ENCODE assay signal across 8 cellular contexts in the genomic region with DNA sequence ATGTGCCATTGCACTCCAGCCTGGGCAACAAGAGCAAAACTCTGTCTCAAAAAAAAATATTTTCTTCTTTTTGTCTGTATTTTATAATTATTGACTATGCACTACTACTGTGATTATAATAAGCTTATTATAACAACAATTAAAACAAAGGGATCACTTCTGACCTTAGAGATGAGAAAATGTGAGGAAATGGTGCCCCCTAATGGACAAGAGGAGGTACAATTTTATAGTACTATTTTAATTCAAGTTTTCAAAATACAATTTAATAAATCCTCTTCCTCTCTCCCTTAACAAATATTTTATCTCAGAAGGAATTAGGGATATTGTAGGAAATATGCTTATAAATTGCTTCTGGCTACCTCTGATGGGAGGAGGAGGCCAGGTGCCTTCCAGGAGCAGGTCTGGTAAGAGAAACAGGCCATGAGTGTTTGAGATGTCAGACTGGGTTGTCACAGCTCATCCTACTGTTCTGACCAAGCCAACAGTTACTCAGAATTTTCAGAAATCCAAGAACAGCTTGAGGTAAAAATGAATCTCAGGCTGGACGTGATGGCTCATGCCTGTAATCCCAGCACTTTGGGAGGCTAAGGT. TPM values are rescaled to one million over a fixed set of nuclear protein-coding genes. Genes with fewer than 3 reads are reported as not detected.
DNase-seq lines count a peak whose midpoint lies in the region; ATAC-seq and TF ChIP-seq lines count a peak whose summit lies in the region.

No MANE protein-coding gene starts in this region.

- H3K36me3 Mint-ChIP-seq in endothelial cell (ENCODE audit: low read depth, unreplicated experiment) (peaks cover 14% of the 10 kb centered on the region), nephron (ENCODE audit: low read depth) (peaks cover 28% of the 10 kb centered on the region)

- H3K9me3 Mint-ChIP-seq in endothelial cell (ENCODE audit: unreplicated experiment) (no peaks in the 10 kb centered on the region), nephron (no peaks in the 10 kb centered on the region)

- no TSS peak for BruUV-seq in Panc1 (replicated peaks; lab: Mats Ljungman, UMichigan)

- no peaks in the 10 kb centered on the region for H3K9me3 ChIP-seq in Panc1 (ENCODE audit: control insufficient read depth, insufficient read depth, low read depth, low read length)

- H3K4me3 ChIP-seq in Panc1 (ENCODE audit: low read depth in 2 of 2, low read length in 2 of 2) = no peak overlapping the region

- H3K27ac ChIP-seq in Panc1 (ENCODE audit: low read length) = no peak overlapping the region

- ATAC-seq in Panc1 (peak; percentile 66; the same call in 1 of the 2 replicates), HG02885 (IDR thresholded peaks at IDR 0.05; ENCODE audit: poor library complexity, unreplicated experiment) (no peak), HG03432 (IDR thresholded peaks at IDR 0.05; ENCODE audit: unreplicated experiment) (no peak)

- H3K27ac Mint-ChIP-seq in endothelial cell (ENCODE audit: unreplicated experiment) (no peak overlapping the region), nephron (peak overlapping the region in 1 of 3 experiments; percentile 12)

- TF ChIP-seq CTCF in GM13976 (IDR thresholded peaks at IDR 0.05; ENCODE audit: borderline replicate concordance, control extremely low read depth, extremely low read depth, insufficient read depth, missing control alignments) (peak; percentile 32), Panc1 (IDR thresholded peaks at IDR 0.05) (peak; percentile 74), endothelial cell (IDR thresholded peaks at IDR 0.05; ENCODE audit: unreplicated experiment) (peak; percentile 95), nephron (IDR thresholded peaks at IDR 0.05; ENCODE audit: unreplicated experiment in 3 of 3) (peak; percentile 64 to 88 (median 76))

- in situ Hi-C loops in GM13976 (cut with MboI; ENCODE audit: low sequenced_read_pairs, unreplicated experiment) (no loop called here), Panc1 (cut with HindIII; ENCODE audit: low pct_unique_long_range_greater_than_20kb, low sequenced_read_pairs) (no loop called here)

- H3K4me1 ChIP-seq in Panc1 (ENCODE audit: control insufficient read depth, insufficient read depth, low read length) = no peaks in the 10 kb centered on the region

- peak; percentile 44 for DNase-seq in Ammon's horn (ENCODE audit: low spot score)
- DNase-seq in GM13976 (ENCODE audit: low spot score) = peak; percentile 78
- no peak for DNase-seq in Panc1 (ENCODE audit: low read depth, low spot score)
- no peak for DNase-seq in endothelial cell (ENCODE audit: low spot score)
- DNase-seq in COLO668 (lab: John Stamatoyannopoulos, UW; ENCODE audit: unreplicated experiment) = no peak

- peaks cover 2% of the 10 kb centered on the region; the same call in 1 of the 2 replicates for H3K36me3 ChIP-seq in Panc1 (ENCODE audit: control insufficient read depth, insufficient read depth, low read length)

- POLR2A ChIA-PET in Panc1 (lab: Charles Lee) = no interaction called here

- intact Hi-C loops in Panc1 (cut with micrococcal nuclease; ENCODE audit: unreplicated experiment) = no loop called here

- no peak overlapping the region for H3K4me3 Mint-ChIP-seq in endothelial cell (ENCODE audit: unreplicated experiment)
- H3K4me3 Mint-ChIP-seq in nephron = no peak overlapping the region

- H3K27me3 ChIP-seq in Panc1 (ENCODE audit: control insufficient read depth, insufficient read depth, low read length) = no peaks in the 10 kb centered on the region

- H3K4me1 Mint-ChIP-seq in endothelial cell (ENCODE audit: unreplicated experiment) = peaks cover 7% of the 10 kb centered on the region
- H3K4me1 Mint-ChIP-seq in nephron = peaks cover 23% of the 10 kb centered on the region

- CTCF ChIA-PET in Panc1 (lab: Charles Lee) = interaction anchor here (0.6 to 1.3 kb wide), 2 partner anchors 48 to 288 kb away, joined by 3 to 6 read pairs; no protein-coding TSS in a partner anchor

- H3K27me3 Mint-ChIP-seq in endothelial cell (ENCODE audit: unreplicated experiment) (peaks cover 1% of the 10 kb centered on the region), nephron (ENCODE audit: low read depth) (no peaks in the 10 kb centered on the region)

RNA-seq across cellular contexts. Expression of a gene that starts 14.0 kb away (rescaled TPM):
- total RNA-seq in Panc1 (2021; ENCODE audit: unreplicated experiment) = 61.5 TPM
- 42.5 TPM for polyA plus RNA-seq in Panc1 (2012; ENCODE audit: insufficient read length)
- 60.0 TPM for total RNA-seq in endothelial cell (ENCODE audit: unreplicated experiment)

RNA-seq across cellular contexts. Expression of a gene that starts 31.8 kb away (rescaled TPM):
- total RNA-seq in Panc1 (2021; ENCODE audit: unreplicated experiment) (30.4 TPM), endothelial cell (ENCODE audit: unreplicated experiment) (24.6 TPM)
- polyA plus RNA-seq in Panc1 (2012; ENCODE audit: insufficient read length) = 39.1 TPM

RNA-seq across cellular contexts. Expression of a gene that starts 51.5 kb away (rescaled TPM):
- total RNA-seq in Panc1 (2021; ENCODE audit: unreplicated experiment) (34.9 TPM), endothelial cell (ENCODE audit: unreplicated experiment) (17.7 TPM)
- 19.7 TPM for polyA plus RNA-seq in Panc1 (2012; ENCODE audit: insufficient read length)

Comparison
In these comparisons a context has a peak if more than half of its experiments do, and no peak if none do; other contexts are left out.
1. DNase-seq: peak in Ammon's horn (single experiment) and GM13976 (single experiment); none in Panc1 (single experiment), endothelial cell (single experiment) and COLO668 (single experiment).
2. CTCF ChIP-seq: peak in every context shown above with its lines; median percentile 95 in endothelial cell; 76 in nephron; 74 in Panc1; 32 in GM13976.